Comparison of ENCODE assay signal across 8 cellular contexts in the genomic region with DNA sequence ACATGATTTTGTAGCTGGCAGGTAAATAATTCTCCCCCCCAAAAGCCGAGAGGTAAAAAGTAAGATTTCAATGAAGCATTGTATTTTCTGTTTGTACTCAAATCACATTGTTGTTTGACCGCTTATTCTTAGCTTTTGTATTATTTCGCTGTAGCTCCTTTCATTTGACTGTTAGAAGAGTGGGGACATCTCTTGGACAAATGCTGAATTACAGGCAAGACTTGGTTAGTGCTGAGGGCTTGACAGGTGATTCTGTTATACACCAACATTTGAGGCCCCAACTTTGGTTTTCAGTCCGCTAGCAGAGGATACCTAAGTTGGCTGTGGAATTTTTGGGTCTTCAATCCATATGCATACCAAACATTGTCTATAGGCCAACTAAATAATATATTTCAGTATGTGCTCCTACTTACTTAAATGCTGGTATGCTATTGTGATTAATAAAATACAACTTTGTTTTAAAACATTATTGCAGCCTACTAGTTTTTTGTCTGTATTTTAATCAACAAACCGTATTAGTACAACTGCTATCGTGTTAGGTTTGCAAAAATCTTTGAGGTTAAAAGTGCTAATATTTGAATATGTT.
DNase-seq lines count a peak whose midpoint lies in the region; ATAC-seq and TF ChIP-seq lines count a peak whose summit lies in the region.

No MANE protein-coding gene starts in this region.

- peaks cover 1% of the 10 kb centered on the region for H3K4me1 Mint-ChIP-seq in activated naive CD4-positive, alpha-beta T cell treated with anti-CD3 and anti-CD28 coated beads, Interleukin-2, amount 10 ng/mL, durations not matched to agents 7 days and 5 days

- H3K4me3 Mint-ChIP-seq in activated naive CD4-positive, alpha-beta T cell treated with anti-CD3 and anti-CD28 coated beads, Interleukin-2, amount 10 ng/mL, durations not matched to agents 7 days and 5 days: no peak overlapping the region

- no peaks in the 10 kb centered on the region for H3K27me3 Mint-ChIP-seq in activated naive CD4-positive, alpha-beta T cell treated with anti-CD3 and anti-CD28 coated beads, Interleukin-2, amount 10 ng/mL, durations not matched to agents 7 days and 5 days

- peak; percentile 80 for TF ChIP-seq CTCF in choroid plexus epithelial cell (conservative IDR thresholded peaks at IDR 0.05; ENCODE audit: low read depth, low read length)

- ATAC-seq in HG02870 (IDR thresholded peaks at IDR 0.05; ENCODE audit: unreplicated experiment): no peak

- peak; percentile 48 for DNase-seq in activated naive CD4-positive, alpha-beta T cell treated with anti-CD3 and anti-CD28 coated beads, Interleukin-2, amount 10 ng/mL, durations not matched to agents 7 days and 5 days
- no peak for DNase-seq in activated naive CD4-positive, alpha-beta T cell treated with Interleukin-2 at 50 U/mL for 16 hours
- DNase-seq in LoVo (ENCODE audit: low spot score) (peak; percentile 49), RPMI7951 (ENCODE audit: low read depth) (peak; percentile 50), choroid plexus epithelial cell (ENCODE audit: low read depth) (peak; percentile 85), lung microvascular endothelial cell (ENCODE audit: low read depth in 2 of 2) (peak; percentile 82 to 83), SKM-1 (lab: John Stamatoyannopoulos, UW; ENCODE audit: unreplicated experiment) (no peak)

- no peak overlapping the region for H3K27ac Mint-ChIP-seq in activated naive CD4-positive, alpha-beta T cell treated with anti-CD3 and anti-CD28 coated beads, Interleukin-2, amount 10 ng/mL, durations not matched to agents 7 days and 5 days

- no peaks in the 10 kb centered on the region for H3K36me3 Mint-ChIP-seq in activated naive CD4-positive, alpha-beta T cell treated with anti-CD3 and anti-CD28 coated beads, Interleukin-2, amount 10 ng/mL, durations not matched to agents 7 days and 5 days

- no peak overlapping the region for H3K4me3 ChIP-seq in choroid plexus epithelial cell (ENCODE audit: low read depth, low read length)

- CTCF ChIA-PET in activated naive CD4-positive, alpha-beta T cell treated with anti-CD3 and anti-CD28 coated beads, Interleukin-2, amount 10 ng/mL, durations not matched to agents 7 days and 5 days (lab: Charles Lee): interaction anchor here (0.6 to 1.8 kb wide), 23 partner anchors 10 to 565 kb away, joined by 3 to 18 read pairs (median 3); no protein-coding TSS in a partner anchor

- no peaks in the 10 kb centered on the region for H3K9me3 Mint-ChIP-seq in activated naive CD4-positive, alpha-beta T cell treated with anti-CD3 and anti-CD28 coated beads, Interleukin-2, amount 10 ng/mL, durations not matched to agents 7 days and 5 days

Comparison
In these comparisons a context has a peak if more than half of its experiments do, and no peak if none do; other contexts are left out.
1. DNase-seq: peak in activated naive CD4-positive, alpha-beta T cell treated with anti-CD3 and anti-CD28 coated beads, Interleukin-2, amount 10 ng/mL, durations not matched to agents 7 days and 5 days (single experiment), LoVo (single experiment), RPMI7951 (single experiment), choroid plexus epithelial cell (single experiment) and lung microvascular endothelial cell (2 of 2); none in activated naive CD4-positive, alpha-beta T cell treated with Interleukin-2 at 50 U/mL for 16 hours (single experiment) and SKM-1 (single experiment).